8 cellular contexts compared by ENCODE assay signal in the genomic region with DNA sequence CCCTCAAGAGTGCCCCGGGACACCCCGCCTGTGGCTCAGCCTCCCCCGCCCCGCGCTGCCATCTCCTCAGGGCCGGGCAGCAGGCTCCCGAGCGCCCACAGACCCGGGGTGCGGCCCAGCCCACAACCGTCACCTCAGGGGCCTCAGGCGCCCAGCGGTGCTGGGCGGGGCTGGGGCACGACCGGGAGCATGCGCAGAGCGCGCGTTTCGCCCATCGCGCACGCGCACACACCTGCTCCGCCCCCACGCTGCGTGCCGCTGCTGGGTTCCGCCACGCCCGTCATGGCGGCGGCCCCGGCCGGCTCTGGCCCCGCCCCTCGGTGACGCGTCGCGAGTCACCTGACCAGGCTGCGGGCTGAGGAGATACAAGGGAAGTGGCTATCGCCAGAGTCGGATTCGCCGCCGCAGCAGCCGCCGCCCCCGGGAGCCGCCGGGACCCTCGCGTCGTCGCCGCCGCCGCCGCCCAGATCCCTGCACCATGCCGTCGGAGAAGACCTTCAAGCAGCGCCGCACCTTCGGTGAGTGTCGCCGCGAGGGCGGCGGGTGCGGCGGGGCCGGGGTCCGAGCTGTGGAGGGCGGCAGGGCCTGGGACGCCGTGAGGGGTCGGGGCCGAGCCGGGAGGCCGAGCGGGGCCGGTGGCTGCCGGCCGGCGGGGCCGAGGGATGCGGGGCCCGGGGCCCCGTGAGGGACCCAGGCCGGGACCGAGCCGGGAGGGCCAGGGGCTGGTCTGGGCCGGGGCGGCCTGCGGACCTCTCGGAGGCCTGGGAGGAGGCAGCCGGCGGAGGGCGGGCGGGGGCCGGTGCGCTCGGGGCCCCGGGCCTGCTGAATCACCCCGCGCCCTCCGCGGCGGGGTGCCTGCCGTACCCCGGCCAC. TPM values are rescaled to one million over a fixed set of nuclear protein-coding genes. Genes with fewer than 3 reads are reported as not detected.
DNase-seq lines count a peak whose midpoint lies in the region; ATAC-seq, FAIRE-seq and TF ChIP-seq lines count a peak whose summit lies in the region.

A gene (plus strand): TSS at position 387 of the 873 bp plus-strand sequence. CDS start 92 bp downstream, at position 479.

- DNase-seq in EL (peak; percentile 95), H54 (ENCODE audit: insufficient read length, low spot score) (peak; percentile 91), M059J (ENCODE audit: low read depth) (peak; percentile 93), fibroblast of peridontal ligament (ENCODE audit: extremely low read depth) (peak; percentile 93)
- peak; percentile 97 for DNase-seq in activated T-helper 9 cell treated with anti-CD3 and anti-CD28 coated beads, Interleukin-2, amount 50 U/mL, for 16 hours (ENCODE audit: low read depth)
- DNase-seq in stimulated activated naive CD8-positive, alpha-beta T cell treated with anti-CD3 and anti-CD28 coated beads, Interleukin-15, Interleukin-2, amounts not matched to agents 100 U/mL and 50 U/mL, for 24 hours, result peak; percentile 99

- H3K27me3 Mint-ChIP-seq in nephron (ENCODE audit: low read depth), result no peaks in the 10 kb centered on the region

- H3K36me3 Mint-ChIP-seq in nephron (ENCODE audit: low read depth), result peaks cover 4% of the 10 kb centered on the region

- no peak for TF ChIP-seq CTCF in nephron (IDR thresholded peaks at IDR 0.05; ENCODE audit: unreplicated experiment in 3 of 3)

- H3K9me3 Mint-ChIP-seq in nephron, result no peaks in the 10 kb centered on the region

- peaks cover 44% of the 10 kb centered on the region for H3K4me1 Mint-ChIP-seq in nephron

- ATAC-seq in stimulated activated naive CD8-positive, alpha-beta T cell treated with anti-CD3 and anti-CD28 coated beads, Interleukin-15, Interleukin-2, amounts not matched to agents 100 U/mL and 50 U/mL, for 24 hours, result peak; percentile 79

- peak within 1 kb of the TSS; percentile 87 to 97 (median 96) for H3K27ac Mint-ChIP-seq in nephron

- H3K4me3 Mint-ChIP-seq in nephron, result peak within 1 kb of the TSS; percentile 96 to 99 (median 96)

- peak; percentile 94 for TF ChIP-seq POLR2A in H54 (IDR thresholded peaks at IDR 0.05; ENCODE audit: low read depth, low read length)
- TF ChIP-seq POLR2A in Raji (IDR thresholded peaks at IDR 0.05; ENCODE audit: insufficient read depth, low read depth, low read length), result peak; percentile 83

- FAIRE-seq in H54 (lab: Jason Lieb, UNC), result no peak

RNA-seq across cellular contexts. Expression of the gene that starts here (rescaled TPM):
- total RNA-seq in M059J (2014; rRNA removed; shearing (Covaris generic)), result 26.0 and 54.2 TPM in 2 replicates

Comparison
In these comparisons a context has a peak if more than half of its experiments do, and no peak if none do; other contexts are left out.
1. Peak in every context shown above with its lines: DNase-seq and ATAC-seq.